Comparison of ENCODE assay signal across 9 cellular contexts in the genomic region with DNA sequence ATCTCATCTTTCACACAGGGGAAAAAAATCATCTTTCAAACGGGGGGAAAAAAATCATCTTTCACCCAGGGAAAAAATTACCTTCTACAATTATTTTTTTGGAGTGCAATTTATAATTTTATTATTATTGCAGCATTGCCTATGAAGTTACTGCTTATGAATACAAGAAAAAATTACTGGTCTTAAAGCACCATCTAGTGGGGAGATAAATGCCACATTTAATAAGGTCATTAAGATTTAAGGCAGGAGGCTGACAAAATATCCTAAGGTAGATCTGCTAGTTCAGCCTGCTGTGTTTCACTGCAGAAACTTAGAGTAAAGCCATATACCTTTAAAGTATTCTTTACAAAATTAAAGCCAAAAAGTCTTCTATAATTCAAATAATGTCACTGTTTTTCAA. TPM values are rescaled to one million over a fixed set of nuclear protein-coding genes. Genes with fewer than 3 reads are reported as not detected.
DNase-seq lines count a peak whose midpoint lies in the region; ATAC-seq and TF ChIP-seq lines count a peak whose summit lies in the region.
"Had no signal": no experiment of that assay in that cellular context is flagged by ENCODE, and none has a peak within 500 bp of the region (broad histone marks: within the 10 kb centered on the region; RNA-seq: fewer than 3 reads in every experiment).

No MANE protein-coding gene starts in this region.

- H3K9me3 ChIP-seq in WERI-Rb-1 (ENCODE audit: severe bottlenecking), result no peaks in the 10 kb centered on the region

- H3K36me3 ChIP-seq in WERI-Rb-1, result peaks cover 43% of the 10 kb centered on the region

- no peak for TF ChIP-seq CTCF in WERI-Rb-1 (IDR thresholded peaks at IDR 0.05; ENCODE audit: low read depth, low read length)

- ATAC-seq in HG02840 (IDR thresholded peaks at IDR 0.05; ENCODE audit: low FRiP score, unreplicated experiment), result no peak
- ATAC-seq in activated CD4-positive, CD25-positive, alpha-beta regulatory T cell treated with anti-CD3 and anti-CD28 coated beads, Interleukin-2, amount 50 U/mL, for 24 hours, result no peak
- no peak for ATAC-seq in HG02763 (IDR thresholded peaks at IDR 0.05; ENCODE audit: unreplicated experiment)

- H3K27me3 ChIP-seq in WERI-Rb-1 (ENCODE audit: insufficient read depth, low read depth, severe bottlenecking), result no peaks in the 10 kb centered on the region

- no peak overlapping the region for H3K27ac ChIP-seq in WERI-Rb-1

- DNase-seq in EH (ENCODE audit: low read depth) (peak; percentile 71), NCI-H1105 treated with DMSO at 0.1 percent for 48 hours (lab: John Stamatoyannopoulos, UW) (peak; percentile 51), dermis blood vessel endothelial cell (peak; percentile 81), non-pigmented ciliary epithelial cell (ENCODE audit: low read depth) (peak; percentile 32), WERI-Rb-1 (no peak)
- DNase-seq: NCI-H2029 had no signal

- no peak overlapping the region for H3K4me3 ChIP-seq in WERI-Rb-1 (ENCODE audit: low read depth, low read length)

RNA-seq across cellular contexts. Expression of gene SHCBP1, which starts 13.7 kb away (rescaled TPM):
- total RNA-seq in dermis blood vessel endothelial cell, result 9.7 and 41.9 TPM in 2 replicates
